Comparison of ENCODE assay signal across 8 cellular contexts in genomic region chr1:85580046-85580411, GRCh38. TPM values are rescaled to one million over a fixed set of nuclear protein-coding genes. Genes with fewer than 3 reads are reported as not detected.
DNase-seq lines count a peak whose midpoint lies in the region; ATAC-seq and TF ChIP-seq lines count a peak whose summit lies in the region.

No MANE protein-coding gene starts in this region.

- TF ChIP-seq CTCF in GM20000 (IDR thresholded peaks at IDR 0.05; ENCODE audit: extremely low read depth, missing control alignments): no peak
- TF ChIP-seq CTCF in fibroblast of the aortic adventitia (IDR thresholded peaks at IDR 0.05; ENCODE audit: insufficient read depth, low read length): no peak

- H3K4me3 ChIP-seq in fibroblast of the aortic adventitia (ENCODE audit: low read depth, low read length): peak overlapping the region; percentile 71

- ATAC-seq in HG02588 (IDR thresholded peaks at IDR 0.05; ENCODE audit: unreplicated experiment): no peak

- DNase-seq in GM20000 (ENCODE audit: low spot score): peak; percentile 46
- peak; percentile 19 for DNase-seq in SK-MEL-5 (ENCODE audit: low read depth, low spot score)
- DNase-seq in fibroblast of the aortic adventitia (ENCODE audit: low read depth): peak; percentile 81
- DNase-seq in renal cortical epithelial cell (ENCODE audit: low read depth): peak; percentile 86
- DNase-seq in middle frontal gyrus (ENCODE audit: extremely low spot score, low spot score): no peak
- no peak for DNase-seq in superior temporal gyrus (ENCODE audit: extremely low spot score)
- DNase-seq in NCI-H2171 treated with DMSO at 0.1 percent for 48 hours (lab: John Stamatoyannopoulos, UW): no peak

- in situ Hi-C loops in SK-MEL-5 (cut with HindIII; ENCODE audit: low pct_unique_long_range_greater_than_20kb, low sequenced_read_pairs): no loop called here

RNA-seq across cellular contexts. Expression of gene CCN1, which starts 0.5 kb away (rescaled TPM):
- total RNA-seq in SK-MEL-5 (2014; rRNA removed; shearing (Covaris generic)): 0.27 and 0.29 TPM in 2 replicates
- polyA plus RNA-seq in SK-MEL-5 (2015; cell fraction: cytosol; rRNA removed): 4.5 and 4.8 TPM in 2 replicates
- polyA plus RNA-seq in SK-MEL-5 (2015; cell fraction: nucleus; rRNA removed): 9.1 and 10.6 TPM in 2 replicates
- total RNA-seq in fibroblast of the aortic adventitia (ENCODE audit: low replicate concordance) (28.0 and 29.6 TPM in 2 replicates), renal cortical epithelial cell (96.7 and 212 TPM in 2 replicates)

Comparison
In these comparisons a context has a peak if more than half of its experiments do, and no peak if none do; other contexts are left out.
1. DNase-seq: peak in GM20000 (single experiment), SK-MEL-5 (single experiment), fibroblast of the aortic adventitia (single experiment) and renal cortical epithelial cell (single experiment); none in middle frontal gyrus (single experiment), superior temporal gyrus (single experiment) and NCI-H2171 treated with DMSO at 0.1 percent for 48 hours (single experiment).
2. RNA of gene CCN1, which starts 0.5 kb away (total RNA-seq): 96.7 to 212 TPM in renal cortical epithelial cell and 28.0 to 29.6 TPM in fibroblast of the aortic adventitia; 0.27 to 0.29 TPM in SK-MEL-5; every median in the first group is over 10 times any median in the second.